ENCODE assay signal across 8 cellular contexts in the genomic region with DNA sequence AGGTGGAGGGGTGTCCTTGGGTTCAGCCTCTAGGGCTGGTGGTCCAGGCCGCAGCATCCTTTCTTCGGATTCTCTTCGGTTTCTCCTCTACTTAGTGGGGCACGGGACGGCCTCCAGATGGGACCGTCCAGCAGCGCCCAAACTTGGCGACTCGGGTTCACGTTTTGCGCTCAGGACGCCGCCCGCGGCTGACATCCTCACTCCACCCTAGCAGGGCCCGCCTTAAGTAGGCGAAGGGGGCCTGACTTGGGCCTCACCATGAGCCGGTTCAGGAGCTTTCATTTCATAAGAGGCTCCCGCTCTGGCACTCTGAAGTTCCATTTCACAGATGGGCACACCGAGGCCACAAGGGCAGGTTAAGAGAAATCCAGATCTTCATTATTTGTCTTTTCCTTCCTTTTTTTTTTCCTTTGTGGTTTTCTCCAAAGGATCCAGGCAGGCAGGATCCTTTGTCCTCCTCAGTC.
DNase-seq lines count a peak whose midpoint lies in the region; ATAC-seq, FAIRE-seq and TF ChIP-seq lines count a peak whose summit lies in the region.

No MANE protein-coding gene starts in this region.

- no peak for ATAC-seq in CD4-positive, alpha-beta T cell (ENCODE audit: poor library complexity)
- ATAC-seq in HCT116 (peak; percentile 8; the same call in 1 of the 2 replicates), upper lobe of right lung (peak; percentile 11), GM18870 (IDR thresholded peaks at IDR 0.05; ENCODE audit: unreplicated experiment) (no peak)

- no peak overlapping the region for H2AFZ ChIP-seq in HCT116 (ENCODE audit: low read depth, low read length, poor library complexity, severe bottlenecking)

- RAD21 ChIA-PET in HCT116 (lab: Charles Lee; ENCODE audit: low non-redundant PET in 1 of 2, low total read pairs in 2 of 2, uncharacterized antibody in 2 of 2, unreplicated experiment in 2 of 2), result no interaction called here

- DNase-seq in CD4-positive, alpha-beta T cell, result no peak
- DNase-seq in HCT116 (ENCODE audit: low read depth, low spot score) (no peak), left kidney (ENCODE audit: low read depth, low spot score) (peak; percentile 44), upper lobe of right lung (peak; percentile 81), GM19239 (ENCODE audit: insufficient read length, low spot score) (no peak)
- DNase-seq in activated T-helper 2 cell treated with anti-CD3 and anti-CD28 coated beads, Interferon-gamma antibody, Interleukin-2, Interleukin-4, amounts not matched to agents 10 μg/mL and 5 μg/mL and 100 μg/mL, durations not matched to agents 14 hours and 24 hours and 36 hours (ENCODE audit: low spot score), result no peak
- DNase-seq in stimulated activated naive CD4-positive, alpha-beta T cell treated with Interleukin-2 at 50 U/mL for 16 hours (lab: John Stamatoyannopoulos, UW), result no peak

- peaks cover 8% of the 10 kb centered on the region for H3K36me3 Mint-ChIP-seq in CD4-positive, alpha-beta T cell (ENCODE audit: low read depth)
- no peaks in the 10 kb centered on the region for H3K36me3 Mint-ChIP-seq in activated T-helper 2 cell treated with anti-CD3 and anti-CD28 coated beads, Interferon-gamma antibody, Interleukin-2, Interleukin-4, amounts not matched to agents 10 μg/mL and 5 μg/mL and 100 μg/mL, durations not matched to agents 14 hours and 24 hours and 36 hours (ENCODE audit: low read depth)

- H3K4me3 Mint-ChIP-seq in CD4-positive, alpha-beta T cell, result peak overlapping the region; percentile 88
- peak overlapping the region; percentile 69 for H3K4me3 Mint-ChIP-seq in activated T-helper 2 cell treated with anti-CD3 and anti-CD28 coated beads, Interferon-gamma antibody, Interleukin-2, Interleukin-4, amounts not matched to agents 10 μg/mL and 5 μg/mL and 100 μg/mL, durations not matched to agents 14 hours and 24 hours and 36 hours (ENCODE audit: low read depth)

- no peaks in the 10 kb centered on the region for H3K9me3 ChIP-seq in CD4-positive, alpha-beta T cell (ENCODE audit: control insufficient read depth, low read length)
- no peaks in the 10 kb centered on the region for H3K9me3 ChIP-seq in HCT116 (ENCODE audit: control insufficient read depth in 1 of 2, insufficient read depth in 1 of 2, low read depth in 1 of 2, low read length in 2 of 2)
- H3K9me3 ChIP-seq in upper lobe of right lung, result no peaks in the 10 kb centered on the region

- peak overlapping the region; percentile 84 for H3K4me2 ChIP-seq in HCT116 (ENCODE audit: low read length)

- H3K9me3 Mint-ChIP-seq in CD4-positive, alpha-beta T cell, result no peaks in the 10 kb centered on the region
- H3K9me3 Mint-ChIP-seq in activated T-helper 2 cell treated with anti-CD3 and anti-CD28 coated beads, Interferon-gamma antibody, Interleukin-2, Interleukin-4, amounts not matched to agents 10 μg/mL and 5 μg/mL and 100 μg/mL, durations not matched to agents 14 hours and 24 hours and 36 hours, result no peaks in the 10 kb centered on the region

- TF ChIP-seq POLR2A in HCT116 (IDR thresholded peaks at IDR 0.05; ENCODE audit: borderline replicate concordance, extremely low read depth, insufficient read depth, insufficient read length), result no peak

- intact Hi-C loops in CD4-positive, alpha-beta T cell (cut with DNase I, micrococcal nuclease), result loop anchor here in 1 of 2 experiments (1.0 to 5.0 kb wide), 3 partner anchors 90 to 675 kb away; a partner anchor contains a TSS
- intact Hi-C loops in HCT116 (cut with micrococcal nuclease) (no loop called here), upper lobe of right lung (cut with DNase I) (no loop called here)
- intact Hi-C loops in activated T-helper 2 cell treated with anti-CD3 and anti-CD28 coated beads, Interferon-gamma antibody, Interleukin-2, Interleukin-4, amounts not matched to agents 10 μg/mL and 5 μg/mL and 100 μg/mL, durations not matched to agents 14 hours and 24 hours and 36 hours (cut with micrococcal nuclease), result loop anchor here (5.0 kb wide), 1 partner anchor 35 kb away; a partner anchor contains a TSS

- peaks cover 4% of the 10 kb centered on the region; the same call in 1 of the 2 replicates for H4K20me1 ChIP-seq in HCT116 (ENCODE audit: insufficient read depth)

- H3K9me2 ChIP-seq in HCT116 (ENCODE audit: insufficient read depth), result no peaks in the 10 kb centered on the region

- H3K4me1 ChIP-seq in HCT116 (ENCODE audit: control insufficient read depth in 1 of 2, insufficient read depth in 2 of 2, low read length in 2 of 2) (peaks cover 61 to 67% of the 10 kb centered on the region in 2 experiments), upper lobe of right lung (peaks cover 20% of the 10 kb centered on the region)

- BruUV-seq in HCT116 (replicated peaks; lab: Mats Ljungman, UMichigan), result no TSS peak

- H3K27ac ChIP-seq in CD4-positive, alpha-beta T cell (ENCODE audit: low read depth, low read length), result no peak overlapping the region
- H3K27ac ChIP-seq in HCT116 (ENCODE audit: low read depth, low read length), result peak overlapping the region; percentile 98
- H3K27ac ChIP-seq in upper lobe of right lung, result peak overlapping the region; percentile 51

- H3K4me3 ChIP-seq in HCT116 (replicated peaks in 1 of 2; ENCODE audit: low read depth in 1 of 2, low read length in 2 of 2), result peak overlapping the region; percentile 88 to 96
- peak overlapping the region; percentile 62 for H3K4me3 ChIP-seq in upper lobe of right lung

- H3K79me2 ChIP-seq in HCT116 (ENCODE audit: insufficient read depth, low read length), result peaks cover 55% of the 10 kb centered on the region

- FAIRE-seq in GM19239 (lab: Jason Lieb, UNC), result no peak

- CTCF ChIA-PET in CD4-positive, alpha-beta T cell (lab: Charles Lee), result no interaction called here
- CTCF ChIA-PET in HCT116 (lab: Charles Lee), result no interaction called here

- H3K4me1 Mint-ChIP-seq in CD4-positive, alpha-beta T cell (ENCODE audit: low read depth), result peaks cover 14% of the 10 kb centered on the region
- H3K4me1 Mint-ChIP-seq in activated T-helper 2 cell treated with anti-CD3 and anti-CD28 coated beads, Interferon-gamma antibody, Interleukin-2, Interleukin-4, amounts not matched to agents 10 μg/mL and 5 μg/mL and 100 μg/mL, durations not matched to agents 14 hours and 24 hours and 36 hours (ENCODE audit: low read depth), result peaks cover 11% of the 10 kb centered on the region

- H3K27ac Mint-ChIP-seq in CD4-positive, alpha-beta T cell, result peak overlapping the region; percentile 85
- H3K27ac Mint-ChIP-seq in activated T-helper 2 cell treated with anti-CD3 and anti-CD28 coated beads, Interferon-gamma antibody, Interleukin-2, Interleukin-4, amounts not matched to agents 10 μg/mL and 5 μg/mL and 100 μg/mL, durations not matched to agents 14 hours and 24 hours and 36 hours, result no peak overlapping the region

- TF ChIP-seq CTCF in CD4-positive, alpha-beta T cell (IDR thresholded peaks at IDR 0.05), result no peak
- TF ChIP-seq CTCF in HCT116 (IDR thresholded peaks at IDR 0.05 in 2 of 3, conservative IDR thresholded peaks at IDR 0.05 in 1 of 3; ENCODE audit: borderline replicate concordance in 1 of 3, insufficient read depth in 1 of 3, low read depth in 2 of 3, low read length in 2 of 3) (0 out of 6 replicates have a peak, but pooled peaks of 1 of the 3 experiments have one; percentile 3), upper lobe of right lung (IDR thresholded peaks at IDR 0.05) (no peak)

- no peak for TF ChIP-seq RAD21 in HCT116 (IDR thresholded peaks at IDR 0.05; ENCODE audit: low read depth)

- H3K27me3 ChIP-seq in CD4-positive, alpha-beta T cell (ENCODE audit: control insufficient read depth, insufficient read depth, low read length), result peaks cover 12% of the 10 kb centered on the region
- H3K27me3 ChIP-seq in HCT116 (ENCODE audit: insufficient read depth, low read length), result no peaks in the 10 kb centered on the region
- H3K27me3 ChIP-seq in upper lobe of right lung, result no peaks in the 10 kb centered on the region

- 0 out of 4 replicates have a peak, but pooled peaks cover 0 to 6% of the 10 kb centered on the region in 2 experiments for H3K36me3 ChIP-seq in HCT116 (ENCODE audit: control insufficient read depth in 1 of 2, insufficient read depth in 2 of 2, low read length in 2 of 2)
- no peaks in the 10 kb centered on the region for H3K36me3 ChIP-seq in upper lobe of right lung

- POLR2A ChIA-PET in CD4-positive, alpha-beta T cell (lab: Charles Lee), result no interaction called here
- POLR2A ChIA-PET in HCT116 (lab: Charles Lee), result no interaction called here

- H3K27me3 Mint-ChIP-seq in CD4-positive, alpha-beta T cell, result peaks cover 15% of the 10 kb centered on the region
- peaks cover 41% of the 10 kb centered on the region for H3K27me3 Mint-ChIP-seq in activated T-helper 2 cell treated with anti-CD3 and anti-CD28 coated beads, Interferon-gamma antibody, Interleukin-2, Interleukin-4, amounts not matched to agents 10 μg/mL and 5 μg/mL and 100 μg/mL, durations not matched to agents 14 hours and 24 hours and 36 hours (ENCODE audit: low read depth)

- H3K9ac ChIP-seq in HCT116 (ENCODE audit: low read length), result peak overlapping the region; percentile 97

TF ChIP-seq in HCT116, 20 proteins besides CTCF, POLR2A, EP300 and RAD21:
- TF ChIP-seq CEBPB (IDR thresholded peaks at IDR 0.05; ENCODE audit: low read depth), result no peak
- TF ChIP-seq ZFX (IDR thresholded peaks at IDR 0.05), result peak; percentile 77
TF ChIP-seq in HCT116: peak in this region for 1.

Comparison
In these comparisons a context has a peak if more than half of its experiments do, and no peak if none do; other contexts are left out.
1. ATAC-seq: peak in HCT116 (single experiment) and upper lobe of right lung (single experiment); none in CD4-positive, alpha-beta T cell (single experiment) and GM18870 (single experiment).
2. DNase-seq: peak in left kidney (single experiment) and upper lobe of right lung (single experiment); none in CD4-positive, alpha-beta T cell (0 of 10), HCT116 (single experiment), activated T-helper 2 cell treated with anti-CD3 and anti-CD28 coated beads, Interferon-gamma antibody, Interleukin-2, Interleukin-4, amounts not matched to agents 10 μg/mL and 5 μg/mL and 100 μg/mL, durations not matched to agents 14 hours and 24 hours and 36 hours (single experiment), stimulated activated naive CD4-positive, alpha-beta T cell treated with Interleukin-2 at 50 U/mL for 16 hours (single experiment) and GM19239 (single experiment).